ENCODE assay signal across 1 cellular context in the genomic region with DNA sequence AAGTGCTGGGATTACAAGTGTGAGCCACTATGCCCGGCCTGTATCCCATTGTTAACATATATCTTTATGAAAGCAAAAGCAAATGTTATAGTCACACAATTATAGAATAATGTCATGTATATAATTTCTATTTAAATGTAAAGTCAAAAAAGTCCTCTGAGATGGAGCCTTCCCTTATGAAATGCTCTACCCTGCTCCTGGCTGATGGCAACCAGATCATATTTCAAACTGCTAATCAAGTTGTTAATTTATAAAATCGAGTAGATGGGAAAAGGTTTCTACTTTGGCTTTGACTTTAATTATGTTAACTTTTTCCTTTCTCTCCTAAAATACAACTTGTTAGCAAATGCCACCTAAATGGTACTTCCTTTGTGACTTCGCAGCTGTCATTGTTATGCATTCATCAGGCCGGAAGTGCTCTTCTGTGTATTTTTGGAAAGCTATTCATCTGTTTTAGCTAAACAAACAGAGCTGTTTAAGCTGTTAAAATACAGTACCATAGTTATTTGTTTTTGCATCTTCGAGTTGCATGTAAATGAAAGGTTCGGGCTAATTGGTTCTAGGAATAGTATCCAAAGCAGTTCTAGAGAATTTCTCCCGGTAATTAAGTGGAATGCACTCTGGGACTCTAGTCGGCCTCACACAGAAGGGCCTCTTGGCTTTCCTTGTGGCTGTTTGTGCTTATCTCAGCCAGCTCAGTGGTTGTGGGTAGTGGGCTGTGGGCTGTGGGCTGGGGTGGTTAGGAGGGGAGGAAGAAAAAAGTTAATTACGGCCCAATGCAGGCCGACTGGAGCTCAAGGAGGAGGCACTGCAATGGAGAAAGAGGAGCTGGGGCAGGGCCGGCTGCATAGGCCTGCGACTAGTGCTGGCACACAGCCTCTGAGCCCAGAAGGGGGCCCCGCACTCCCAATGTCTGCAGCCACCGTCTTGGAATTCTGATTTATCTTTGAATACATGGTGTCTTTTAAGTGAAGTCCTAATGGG.
TF ChIP-seq lines count a peak whose summit lies in the region.

No MANE protein-coding gene starts in this region.

TF ChIP-seq in K562, 482 proteins besides CTCF, POLR2A, EP300 and RAD21 (continued from another document):
- TF ChIP-seq FOXK1 (CRISPR knock-in tag; IDR thresholded peaks at IDR 0.05; ENCODE audit: borderline replicate concordance) (no peak), ZBTB9 (CRISPR knock-in tag; IDR thresholded peaks at IDR 0.05) (0 out of 2 replicates have a peak, but pooled peaks have one; percentile 61), MAFF (IDR thresholded peaks at IDR 0.05; ENCODE audit: low read length) (no peak), TCF3 (CRISPR knock-in tag; IDR thresholded peaks at IDR 0.05) (peak; percentile 55), ZNF695 (CRISPR knock-in tag; IDR thresholded peaks at IDR 0.05) (0 out of 2 replicates have a peak, but pooled peaks have one; percentile 19)
- TF ChIP-seq, protein P1, sequence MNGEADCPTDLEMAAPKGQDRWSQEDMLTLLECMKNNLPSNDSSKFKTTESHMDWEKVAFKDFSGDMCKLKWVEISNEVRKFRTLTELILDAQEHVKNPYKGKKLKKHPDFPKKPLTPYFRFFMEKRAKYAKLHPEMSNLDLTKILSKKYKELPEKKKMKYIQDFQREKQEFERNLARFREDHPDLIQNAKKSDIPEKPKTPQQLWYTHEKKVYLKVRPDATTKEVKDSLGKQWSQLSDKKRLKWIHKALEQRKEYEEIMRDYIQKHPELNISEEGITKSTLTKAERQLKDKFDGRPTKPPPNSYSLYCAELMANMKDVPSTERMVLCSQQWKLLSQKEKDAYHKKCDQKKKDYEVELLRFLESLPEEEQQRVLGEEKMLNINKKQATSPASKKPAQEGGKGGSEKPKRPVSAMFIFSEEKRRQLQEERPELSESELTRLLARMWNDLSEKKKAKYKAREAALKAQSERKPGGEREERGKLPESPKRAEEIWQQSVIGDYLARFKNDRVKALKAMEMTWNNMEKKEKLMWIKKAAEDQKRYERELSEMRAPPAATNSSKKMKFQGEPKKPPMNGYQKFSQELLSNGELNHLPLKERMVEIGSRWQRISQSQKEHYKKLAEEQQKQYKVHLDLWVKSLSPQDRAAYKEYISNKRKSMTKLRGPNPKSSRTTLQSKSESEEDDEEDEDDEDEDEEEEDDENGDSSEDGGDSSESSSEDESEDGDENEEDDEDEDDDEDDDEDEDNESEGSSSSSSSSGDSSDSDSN (IDR thresholded peaks at IDR 0.05; ENCODE audit: borderline replicate concordance in 1 of 2, low read depth in 2 of 2, low read length in 2 of 2) = no peak
